In genomic region chr3:128492353-128493220, GRCh38 we compare ENCODE assay signal across 8 cellular contexts. TPM values are rescaled to one million over a fixed set of nuclear protein-coding genes. Genes with fewer than 3 reads are reported as not detected.
DNase-seq lines count a peak whose midpoint lies in the region; ATAC-seq and TF ChIP-seq lines count a peak whose summit lies in the region.

Gene GATA2 (minus strand): TSS chr3:128493201. CDS start chr3:128487031, 6,170 bp downstream.

- peaks cover 26% of the 10 kb centered on the region for H3K27me3 Mint-ChIP-seq in activated naive CD8-positive, alpha-beta T cell

- ATAC-seq in HG03520 (IDR thresholded peaks at IDR 0.05; ENCODE audit: unreplicated experiment) = no peak
- ATAC-seq in GM18511 (IDR thresholded peaks at IDR 0.05; ENCODE audit: unreplicated experiment) = no peak

- no peak within 1 kb of the TSS for H3K9ac ChIP-seq in HUES48 (ENCODE audit: low read depth, low read length)

- no peak for TF ChIP-seq CTCF in BE2C (IDR thresholded peaks at IDR 0.05; ENCODE audit: low read depth, low read length)

- no peaks in the 10 kb centered on the region for H3K36me3 Mint-ChIP-seq in activated naive CD8-positive, alpha-beta T cell

- H3K27ac ChIP-seq in HUES48 (ENCODE audit: low read depth, low read length) = no peak within 1 kb of the TSS

- H3K27ac Mint-ChIP-seq in activated naive CD8-positive, alpha-beta T cell = no peak within 1 kb of the TSS

- peaks cover 29% of the 10 kb centered on the region for H3K4me1 Mint-ChIP-seq in activated naive CD8-positive, alpha-beta T cell (ENCODE audit: low read depth)

- H3K9me3 Mint-ChIP-seq in activated naive CD8-positive, alpha-beta T cell (ENCODE audit: low read depth) = no peaks in the 10 kb centered on the region

- H3K36me3 ChIP-seq in BE2C = peaks cover 54% of the 10 kb centered on the region
- H3K36me3 ChIP-seq in HUES48 (ENCODE audit: control insufficient read depth, insufficient read depth, low read length) = no peaks in the 10 kb centered on the region

- H3K4me3 ChIP-seq in BE2C (ENCODE audit: low read depth, low read length) = peak within 1 kb of the TSS; percentile 77
- peak within 1 kb of the TSS; percentile 15; the same call in 1 of the 2 replicates for H3K4me3 ChIP-seq in HUES48 (ENCODE audit: low read depth, low read length)

- H3K4me1 ChIP-seq in BE2C (peaks cover 30% of the 10 kb centered on the region), HUES48 (ENCODE audit: control insufficient read depth, insufficient read depth, low read length) (peaks cover 31% of the 10 kb centered on the region)

- DNase-seq in BE2C (no peak), mesenteric fat pad (ENCODE audit: low spot score) (peak; percentile 81), medulla oblongata (ENCODE audit: extremely low spot score) (no peak), activated gamma-delta T cell treated with Interleukin-2 at 50 U/mL for 16 hours (no peak)

- peak within 1 kb of the TSS; percentile 56 for H3K4me3 Mint-ChIP-seq in activated naive CD8-positive, alpha-beta T cell

- H3K27me3 ChIP-seq in BE2C = no peaks in the 10 kb centered on the region
- peaks cover 100% of the 10 kb centered on the region for H3K27me3 ChIP-seq in HUES48 (ENCODE audit: control insufficient read depth, insufficient read depth, low read length)

- H3K9me3 ChIP-seq in BE2C (no peaks in the 10 kb centered on the region), HUES48 (ENCODE audit: control insufficient read depth, insufficient read depth, low read length) (no peaks in the 10 kb centered on the region)

RNA-seq across cellular contexts. Expression of gene GATA2, which starts in this region (rescaled TPM):
- 791 TPM for polyA plus RNA-seq in BE2C (2012; ENCODE audit: insufficient read depth, insufficient read length, low read depth)
- 15.4 TPM for total RNA-seq in mesenteric fat pad
